ENCODE assay signal across 8 cellular contexts in the genomic region with DNA sequence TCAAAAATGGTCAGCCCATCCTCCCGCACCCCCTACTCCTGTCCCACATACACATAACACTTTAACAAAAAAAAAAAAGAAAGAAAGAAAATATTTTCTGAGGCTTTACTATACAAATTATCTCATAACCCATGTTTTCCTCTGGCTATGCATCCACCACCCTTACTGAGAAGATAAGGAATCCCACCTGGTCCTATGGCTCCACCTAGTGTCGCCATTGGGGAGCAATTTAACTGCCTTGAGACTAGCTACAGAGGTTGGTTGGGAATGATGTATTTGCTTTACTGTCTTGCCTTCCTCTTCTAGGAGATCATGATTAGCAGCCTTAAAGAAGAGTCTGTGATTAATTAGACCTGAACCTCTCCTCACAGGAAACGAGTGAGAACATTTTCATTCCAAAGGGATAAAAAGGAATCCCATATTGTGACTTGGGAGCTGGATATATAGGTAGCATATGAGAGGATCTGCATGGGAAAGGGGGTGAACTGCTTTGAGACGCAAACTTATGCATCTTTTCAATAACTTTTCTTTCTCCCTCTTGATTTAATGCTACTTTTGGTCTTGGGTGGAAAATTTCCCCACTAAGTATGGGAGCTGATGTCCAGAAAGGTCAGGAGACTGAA.
DNase-seq lines count a peak whose midpoint lies in the region; ATAC-seq, FAIRE-seq and TF ChIP-seq lines count a peak whose summit lies in the region.

No MANE protein-coding gene starts in this region.

- ATAC-seq in GM18499 (IDR thresholded peaks at IDR 0.05; ENCODE audit: insufficient read depth, unreplicated experiment) (peak; percentile 87), HG02870 (IDR thresholded peaks at IDR 0.05; ENCODE audit: unreplicated experiment) (peak; percentile 92), T-cell (replicated peaks in 1 of 4) (peak; percentile 70 to 85 (median 74)), right cardiac atrium (peak; percentile 90 to 91)

- TF ChIP-seq CTCF in ascending aorta (IDR thresholded peaks at IDR 0.05): peak; percentile 56 to 86 (median 77)
- TF ChIP-seq CTCF in sigmoid colon (IDR thresholded peaks at IDR 0.05): peak; percentile 34 to 80 (median 70)

- intact Hi-C loops in ascending aorta (cut with DNase I): loop anchor here (2.0 to 10.0 kb wide), 5 partner anchors 75 to 1032 kb away; partner anchors contain the start of genes GHR and SELENOP
- intact Hi-C loops in right cardiac atrium (cut with DNase I): loop anchor here in 2 of 4 donors (10.0 kb wide), 2 partner anchors 85 to 115 kb away; no protein-coding TSS in a partner anchor
- intact Hi-C loops in sigmoid colon (cut with DNase I): loop anchor here (5.0 to 10.0 kb wide), 3 partner anchors 85 to 1035 kb away; no protein-coding TSS in a partner anchor

- no peaks in the 10 kb centered on the region for H3K4me1 Mint-ChIP-seq in T-cell

- H3K36me3 ChIP-seq in ascending aorta (no peaks in the 10 kb centered on the region), sigmoid colon (no peaks in the 10 kb centered on the region)

- no peak for TF ChIP-seq POLR2A in sigmoid colon (IDR thresholded peaks at IDR 0.05)

- POLR2A ChIA-PET in T-cell (lab: Charles Lee): interaction anchor here (0.5 to 0.6 kb wide), 2 partner anchors 78 to 1487 kb away, joined by 3 to 6 read pairs; no protein-coding TSS in a partner anchor

- peak; percentile 85 for FAIRE-seq in A204.1 (lab: Jason Lieb, UNC)

- no peaks in the 10 kb centered on the region for H3K27me3 ChIP-seq in ascending aorta
- H3K27me3 ChIP-seq in right cardiac atrium (ENCODE audit: control insufficient read depth, insufficient read depth): no peaks in the 10 kb centered on the region
- H3K27me3 ChIP-seq in sigmoid colon: no peaks in the 10 kb centered on the region

- no peak overlapping the region for H3K27ac Mint-ChIP-seq in T-cell

- no peak for TF ChIP-seq EP300 in sigmoid colon (IDR thresholded peaks at IDR 0.05)

- no peaks in the 10 kb centered on the region for H3K9me3 Mint-ChIP-seq in T-cell

- peaks cover 5 to 7% of the 10 kb centered on the region in 2 donors for H3K27me3 Mint-ChIP-seq in T-cell

- H3K9me3 ChIP-seq in ascending aorta (no peaks in the 10 kb centered on the region), right cardiac atrium (ENCODE audit: control insufficient read depth, low read length) (no peaks in the 10 kb centered on the region), sigmoid colon (no peaks in the 10 kb centered on the region)

- no peak overlapping the region for H3K27ac ChIP-seq in ascending aorta
- H3K27ac ChIP-seq in right cardiac atrium (ENCODE audit: low read length): no peak overlapping the region
- H3K27ac ChIP-seq in sigmoid colon: no peak overlapping the region

- H3K4me3 ChIP-seq in ascending aorta (no peak overlapping the region), right cardiac atrium (ENCODE audit: low read length) (no peak overlapping the region), sigmoid colon (no peak overlapping the region)

- no peak overlapping the region for H3K4me3 Mint-ChIP-seq in T-cell

- H3K4me1 ChIP-seq in ascending aorta (no peaks in the 10 kb centered on the region), right cardiac atrium (ENCODE audit: control insufficient read depth, insufficient read depth, low read length) (no peaks in the 10 kb centered on the region), sigmoid colon (no peaks in the 10 kb centered on the region)

- CTCF ChIA-PET in T-cell (lab: Charles Lee): interaction anchor here (0.6 to 1.8 kb wide), 21 partner anchors 9 to 1033 kb away, joined by 3 to 12 read pairs (median 4); no protein-coding TSS in a partner anchor

- no peaks in the 10 kb centered on the region for H3K36me3 Mint-ChIP-seq in T-cell

- WGBS in right cardiac atrium: 22% methylated on average over 4 of the region's 4 CpGs
- 25 to 31% methylated on average over 4 of the region's 4 CpGs for WGBS in sigmoid colon, 2 donors

- peak; percentile 37 for DNase-seq in NCI-H1417 treated with DMSO at 0.1 percent for 48 hours (lab: John Stamatoyannopoulos, UW)
- peak; percentile 15 to 66 (median 49) for DNase-seq in T-cell
- peak in 1 of 2 donors; percentile 89 for DNase-seq in ascending aorta (ENCODE audit: low spot score in 2 of 2)
- peak; percentile 69 to 87 (median 79) for DNase-seq in right cardiac atrium
- peak; percentile 83 for DNase-seq in sigmoid colon
